ENCODE assay signal across 15 cellular contexts in the genomic region with DNA sequence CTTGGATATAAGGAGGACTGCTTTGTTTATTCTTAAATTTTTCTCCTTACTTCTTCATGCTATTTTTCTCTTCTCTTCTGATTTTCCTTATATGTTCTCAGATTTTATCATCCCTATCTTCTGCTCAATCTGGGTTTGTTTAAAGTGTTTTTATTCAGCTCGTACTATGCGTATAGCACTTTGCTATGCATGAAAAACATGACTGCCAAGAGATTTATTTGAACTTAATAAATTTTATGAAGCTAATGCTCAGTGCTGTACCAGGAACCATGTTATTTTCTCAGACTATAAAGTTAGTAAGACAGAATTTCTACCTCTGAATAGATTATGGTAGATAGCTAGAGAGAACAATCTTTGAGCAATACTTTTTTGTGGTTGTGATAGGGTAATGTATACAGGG.
DNase-seq lines count a peak whose midpoint lies in the region; ATAC-seq and TF ChIP-seq lines count a peak whose summit lies in the region.
"Had no signal": no experiment of that assay in that cellular context is flagged by ENCODE, and none has a peak within 500 bp of the region (broad histone marks: within the 10 kb centered on the region; RNA-seq: fewer than 3 reads in every experiment).

No MANE protein-coding gene starts in this region.

- no peaks in the 10 kb centered on the region for H3K36me3 ChIP-seq in HCT116 (ENCODE audit: control insufficient read depth in 1 of 2, insufficient read depth in 2 of 2, low read length in 2 of 2)
- H3K36me3 ChIP-seq in hepatocyte (replicated peaks; ENCODE audit: insufficient read depth, low read depth), result no peaks in the 10 kb centered on the region
- H3K36me3 ChIP-seq in brain microvascular endothelial cell (replicated peaks), result no peaks in the 10 kb centered on the region
- no peaks in the 10 kb centered on the region for H3K36me3 ChIP-seq in esophagus squamous epithelium
- H3K36me3 ChIP-seq: BE2C had no signal

- H3K9ac ChIP-seq in HCT116 (ENCODE audit: low read length), result no peak overlapping the region

- H2AFZ ChIP-seq in HCT116 (ENCODE audit: low read depth, low read length, poor library complexity, severe bottlenecking), result peak overlapping the region; percentile 45
- H2AFZ ChIP-seq in hepatocyte, result no peak overlapping the region

- 59% methylated on average over 2 of the region's 2 CpGs for WGBS in hepatocyte (ENCODE audit: low lambda C conversion rate, missing lambda C conversion rate)
- WGBS in esophagus squamous epithelium, 2 donors, result 74 to 83% methylated on average over 2 of the region's 2 CpGs

- RAD21 ChIA-PET in HCT116 (lab: Charles Lee; ENCODE audit: low non-redundant PET in 1 of 2, low total read pairs in 2 of 2, uncharacterized antibody in 2 of 2, unreplicated experiment in 2 of 2), result no interaction called here

- no peak for ATAC-seq in HCT116
- ATAC-seq in SK-N-SH treated with all-trans-retinoic acid at 6 μM for 48 hours, result peak; percentile 56
- ATAC-seq in GM19455 (IDR thresholded peaks at IDR 0.05; ENCODE audit: unreplicated experiment), result no peak

- H3K27ac ChIP-seq in HCT116 (ENCODE audit: low read depth, low read length), result no peak overlapping the region
- peak overlapping the region; percentile 8 for H3K27ac ChIP-seq in hepatocyte
- H3K27ac ChIP-seq in brain microvascular endothelial cell, result no peak overlapping the region
- no peak overlapping the region for H3K27ac ChIP-seq in esophagus squamous epithelium

- POLR2A ChIA-PET in HCT116 (lab: Charles Lee), result no interaction called here

- DNase-seq in HCT116 (ENCODE audit: low read depth, low spot score), result no peak
- no peak for DNase-seq in hepatocyte (ENCODE audit: low spot score)
- DNase-seq in brain microvascular endothelial cell, result no peak
- no peak for DNase-seq in esophagus squamous epithelium (lab: John Stamatoyannopoulos, UW)
- DNase-seq: BE2C; C1 segment of cervical spinal cord; CD4-positive, CD25-positive, alpha-beta regulatory T cell; CD8-positive, alpha-beta memory T cell; COR-L47; DMS 273 treated with DMSO at 0.1 percent for 48 hours; DMS53; GDM1; H9 had no signal

- in situ Hi-C loops in brain microvascular endothelial cell (cut with HindIII; ENCODE audit: low pct_ligation_motif_present, low sequenced_read_pairs), result no loop called here

- BruUV-seq in HCT116 (replicated peaks; lab: Mats Ljungman, UMichigan), result no TSS peak

- H4K20me1 ChIP-seq in HCT116 (ENCODE audit: insufficient read depth) (no peaks in the 10 kb centered on the region), hepatocyte (ENCODE audit: insufficient read depth, poor library complexity, severe bottlenecking) (no peaks in the 10 kb centered on the region)

- no peak overlapping the region for H3K4me3 ChIP-seq in HCT116 (replicated peaks in 1 of 2; ENCODE audit: low read depth in 1 of 2, low read length in 2 of 2)
- H3K4me3 ChIP-seq in hepatocyte, result no peak overlapping the region
- no peak overlapping the region for H3K4me3 ChIP-seq in brain microvascular endothelial cell (ENCODE audit: low read depth, low read length)
- no peak overlapping the region for H3K4me3 ChIP-seq in esophagus squamous epithelium

- H3K9me3 ChIP-seq in HCT116 (ENCODE audit: control insufficient read depth in 1 of 2, insufficient read depth in 1 of 2, low read depth in 1 of 2, low read length in 2 of 2), result no peaks in the 10 kb centered on the region
- H3K9me3 ChIP-seq in hepatocyte (ENCODE audit: low read depth), result no peaks in the 10 kb centered on the region
- no peaks in the 10 kb centered on the region for H3K9me3 ChIP-seq in esophagus squamous epithelium
- H3K9me3 ChIP-seq: BE2C had no signal

- CTCF ChIA-PET in HCT116 (lab: Charles Lee), result no interaction called here

- no peak for TF ChIP-seq RAD21 in HCT116 (IDR thresholded peaks at IDR 0.05; ENCODE audit: low read depth)

- H3K4me1 ChIP-seq in HCT116 (ENCODE audit: control insufficient read depth in 1 of 2, insufficient read depth in 2 of 2, low read length in 2 of 2) (peaks cover 40 to 41% of the 10 kb centered on the region in 2 experiments), hepatocyte (ENCODE audit: insufficient read depth) (peaks cover 11% of the 10 kb centered on the region), esophagus squamous epithelium (no peaks in the 10 kb centered on the region)
- H3K4me1 ChIP-seq: BE2C had no signal

- TF ChIP-seq CTCF in HCT116 (IDR thresholded peaks at IDR 0.05 in 2 of 3, conservative IDR thresholded peaks at IDR 0.05 in 1 of 3; ENCODE audit: borderline replicate concordance in 1 of 3, insufficient read depth in 1 of 3, low read depth in 2 of 3, low read length in 2 of 3), result no peak
- TF ChIP-seq CTCF in hepatocyte (IDR thresholded peaks at IDR 0.05; ENCODE audit: poor library complexity), result no peak
- no peak for TF ChIP-seq CTCF in brain microvascular endothelial cell (IDR thresholded peaks at IDR 0.05; ENCODE audit: low read depth, low read length, missing control alignments)
- TF ChIP-seq CTCF in esophagus squamous epithelium (IDR thresholded peaks at IDR 0.05), result no peak

- H3K9me2 ChIP-seq in HCT116 (ENCODE audit: insufficient read depth), result no peaks in the 10 kb centered on the region
- H3K9me2 ChIP-seq in hepatocyte (replicated peaks; ENCODE audit: insufficient read depth), result no peaks in the 10 kb centered on the region

- TF ChIP-seq POLR2A in HCT116 (IDR thresholded peaks at IDR 0.05; ENCODE audit: borderline replicate concordance, extremely low read depth, insufficient read depth, insufficient read length) (no peak), esophagus squamous epithelium (IDR thresholded peaks at IDR 0.05) (no peak)

- no peaks in the 10 kb centered on the region for H3K79me2 ChIP-seq in HCT116 (ENCODE audit: insufficient read depth, low read length)
- no peaks in the 10 kb centered on the region for H3K79me2 ChIP-seq in hepatocyte

- H3K27me3 ChIP-seq in HCT116 (ENCODE audit: insufficient read depth, low read length), result no peaks in the 10 kb centered on the region
- H3K27me3 ChIP-seq in hepatocyte, result no peaks in the 10 kb centered on the region
- H3K27me3 ChIP-seq in brain microvascular endothelial cell (replicated peaks), result no peaks in the 10 kb centered on the region
- no peaks in the 10 kb centered on the region for H3K27me3 ChIP-seq in esophagus squamous epithelium
- H3K27me3 ChIP-seq: BE2C had no signal

- no peak overlapping the region for H3K4me2 ChIP-seq in HCT116 (ENCODE audit: low read length)
- H3K4me2 ChIP-seq in hepatocyte, result no peak overlapping the region

- intact Hi-C loops in HCT116 (cut with micrococcal nuclease), result no loop called here
- intact Hi-C loops in esophagus squamous epithelium (cut with DNase I), result no loop called here

TF ChIP-seq in HCT116, 20 proteins besides CTCF, POLR2A, EP300 and RAD21:
- no peak for TF ChIP-seq TCF7L2 (IDR thresholded peaks at IDR 0.05; ENCODE audit: borderline replicate concordance, extremely low read depth, insufficient read depth, insufficient read length)
- TF ChIP-seq CEBPB (IDR thresholded peaks at IDR 0.05; ENCODE audit: low read depth), result no peak
- TF ChIP-seq POLR2AphosphoS5 (IDR thresholded peaks at IDR 0.05; ENCODE audit: low read depth, low read length), result no peak
- TF ChIP-seq SIN3A (IDR thresholded peaks at IDR 0.05; ENCODE audit: low read depth), result no peak
- TF ChIP-seq, protein P1, sequence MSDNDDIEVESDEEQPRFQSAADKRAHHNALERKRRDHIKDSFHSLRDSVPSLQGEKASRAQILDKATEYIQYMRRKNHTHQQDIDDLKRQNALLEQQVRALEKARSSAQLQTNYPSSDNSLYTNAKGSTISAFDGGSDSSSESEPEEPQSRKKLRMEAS (IDR thresholded peaks at IDR 0.05), result no peak
- TF ChIP-seq SP1 (IDR thresholded peaks at IDR 0.05; ENCODE audit: low read depth), result no peak

TF ChIP-seq in SK-N-SH treated with all-trans-retinoic acid at 6 μM for 48 hours, 23 proteins besides CTCF, POLR2A, EP300 and RAD21 (continues in another document):
- TF ChIP-seq ZFP3 (CRISPR knock-in tag; IDR thresholded peaks at IDR 0.05) (no peak), ZC3H10 (CRISPR knock-in tag; IDR thresholded peaks at IDR 0.05) (no peak), PATZ1 (CRISPR knock-in tag; IDR thresholded peaks at IDR 0.05; ENCODE audit: borderline replicate concordance) (no peak), ZFP30 (CRISPR knock-in tag; IDR thresholded peaks at IDR 0.05) (no peak), POU6F1 (CRISPR knock-in tag; IDR thresholded peaks at IDR 0.05; ENCODE audit: borderline replicate concordance, low read depth) (no peak)
